ENCODE assay signal across 21 cellular contexts in genomic region chr7:105650382-105650729, GRCh38.
DNase-seq lines count a peak whose midpoint lies in the region; ATAC-seq and TF ChIP-seq lines count a peak whose summit lies in the region.
"Had no signal": no experiment of that assay in that cellular context is flagged by ENCODE, and none has a peak within 500 bp of the region (broad histone marks: within the 10 kb centered on the region; RNA-seq: fewer than 3 reads in every experiment).

No MANE protein-coding gene starts in this region.

- WGBS in SK-N-SH (ENCODE audit: low lambda C conversion rate), result 84% methylated on average over 2 of the region's 2 CpGs

- H3K9ac ChIP-seq in SK-N-SH (no peak overlapping the region), SK-N-MC (ENCODE audit: insufficient read length) (no peak overlapping the region)

- no peak for TF ChIP-seq EP300 in SK-N-SH (IDR thresholded peaks at IDR 0.05; ENCODE audit: borderline replicate concordance in 1 of 2, low read depth in 1 of 2, low read length in 1 of 2)

- H3K9me3 Mint-ChIP-seq in CD8-positive, alpha-beta T cell, result no peaks in the 10 kb centered on the region
- H3K9me3 Mint-ChIP-seq: CD14-positive monocyte had no signal

- H3K9me2 ChIP-seq in SK-N-SH, result no peaks in the 10 kb centered on the region

- POLR2A ChIA-PET in SK-N-SH (lab: Yijun Ruan, JAX), result no interaction called here
- POLR2A ChIA-PET in CD8-positive, alpha-beta T cell (lab: Charles Lee), result no interaction called here

- H3K79me2 ChIP-seq in SK-N-SH (ENCODE audit: insufficient read depth) (no peaks in the 10 kb centered on the region), osteoblast (ENCODE audit: insufficient read depth, low read length) (no peaks in the 10 kb centered on the region)

- H3K9me3 ChIP-seq in SK-N-SH, result no peaks in the 10 kb centered on the region
- no peaks in the 10 kb centered on the region for H3K9me3 ChIP-seq in CD8-positive, alpha-beta T cell (ENCODE audit: low read length)
- no peaks in the 10 kb centered on the region for H3K9me3 ChIP-seq in SK-N-MC (ENCODE audit: low read depth, low read length)
- H3K9me3 ChIP-seq in WERI-Rb-1 (ENCODE audit: severe bottlenecking), result no peaks in the 10 kb centered on the region
- H3K9me3 ChIP-seq in osteoblast (ENCODE audit: low read depth, low read length), result no peaks in the 10 kb centered on the region
- H3K9me3 ChIP-seq: SJSA1 had no signal

- no peak for DNase-seq in SK-N-SH
- DNase-seq in CD8-positive, alpha-beta T cell, result no peak
- DNase-seq in SK-N-MC (ENCODE audit: low read depth, low spot score), result no peak
- DNase-seq in mesenteric fat pad (ENCODE audit: low spot score), result peak; percentile 51
- DNase-seq in WERI-Rb-1, result no peak
- no peak for DNase-seq in osteoblast (ENCODE audit: insufficient read length, low spot score, missing footprints)
- DNase-seq in NCI-H345 treated with DMSO at 0.1 percent for 48 hours (lab: John Stamatoyannopoulos, UW; ENCODE audit: unreplicated experiment), result no peak
- DNase-seq: 8988T, COR-L47, DMS79 treated with DMSO at 0.1 percent for 48 hours, H7, NCI-H1092, NCI-H1436, NCI-H187 treated with DMSO at 0.1 percent for 48 hours, NCI-H2107, NCI-H2227 treated with DMSO at 0.1 percent for 48 hours, NCI-H510A treated with DMSO at 0.1 percent for 48 hours, NCI-H748 treated with DMSO at 0.1 percent for 48 hours had no signal

- H3K4me3 Mint-ChIP-seq in CD8-positive, alpha-beta T cell, result no peak overlapping the region
- H3K4me3 Mint-ChIP-seq: CD14-positive monocyte had no signal

- CTCF ChIA-PET in SK-N-SH (lab: Yijun Ruan, JAX), result interaction anchor here (1.0 to 7.6 kb wide), 5 partner anchors 12 to 408 kb away, joined by 4 to 77 read pairs (median 10); no protein-coding TSS in a partner anchor
- CTCF ChIA-PET in CD8-positive, alpha-beta T cell (lab: Charles Lee), result interaction anchor here (0.8 to 11.3 kb wide), 2 partner anchors 110 to 393 kb away, joined by 4 to 114 read pairs; no protein-coding TSS in a partner anchor

- no peak overlapping the region for H3K4me2 ChIP-seq in SK-N-SH
- H3K4me2 ChIP-seq in osteoblast (ENCODE audit: insufficient read depth, low read length), result no peak overlapping the region

- H2AFZ ChIP-seq in SK-N-SH (ENCODE audit: low read depth) (no peak overlapping the region), osteoblast (ENCODE audit: low read length) (no peak overlapping the region)

- peak; percentile 9 for ATAC-seq in SK-N-SH treated with all-trans-retinoic acid at 6 μM for 48 hours
- ATAC-seq in CD8-positive, alpha-beta T cell, result no peak

- H3K4me1 ChIP-seq in SK-N-SH (ENCODE audit: control insufficient read depth in 1 of 2, insufficient read depth in 2 of 2, low read depth in 1 of 2, low read length in 1 of 2) (peaks cover 22 to 27% of the 10 kb centered on the region in 2 experiments), osteoblast (ENCODE audit: insufficient read depth, low read length) (peaks cover 14% of the 10 kb centered on the region)
- no peaks in the 10 kb centered on the region for H3K4me1 ChIP-seq in CD8-positive, alpha-beta T cell (ENCODE audit: insufficient read depth, low read length)

- no peak for TF ChIP-seq RAD21 in SK-N-SH (IDR thresholded peaks at IDR 0.05; ENCODE audit: low read length)

- H3K27ac Mint-ChIP-seq in CD8-positive, alpha-beta T cell, result peak overlapping the region; percentile 16
- H3K27ac Mint-ChIP-seq: CD14-positive monocyte had no signal

- no peaks in the 10 kb centered on the region for H3K27me3 Mint-ChIP-seq in CD8-positive, alpha-beta T cell (ENCODE audit: low read depth)

- H4K20me1 ChIP-seq in SK-N-SH (ENCODE audit: insufficient read depth) (peaks cover 19% of the 10 kb centered on the region), osteoblast (ENCODE audit: insufficient read depth, low read length) (peaks cover 35% of the 10 kb centered on the region)

- H3K36me3 ChIP-seq in SK-N-SH (replicated peaks in 1 of 2; ENCODE audit: control insufficient read depth in 1 of 2, insufficient read depth in 2 of 2, low read length in 1 of 2) (no peaks in the 10 kb centered on the region), SK-N-MC (ENCODE audit: insufficient read depth, low read length) (no peaks in the 10 kb centered on the region), WERI-Rb-1 (no peaks in the 10 kb centered on the region), osteoblast (ENCODE audit: insufficient read depth, low read length) (no peaks in the 10 kb centered on the region)
- peaks cover 5% of the 10 kb centered on the region for H3K36me3 ChIP-seq in CD8-positive, alpha-beta T cell (ENCODE audit: insufficient read depth, low read length)
- H3K36me3 ChIP-seq: SJSA1 had no signal

- no peak overlapping the region for H3K27ac ChIP-seq in SK-N-SH (ENCODE audit: low read depth in 2 of 2, low read length in 1 of 2)
- no peak overlapping the region for H3K27ac ChIP-seq in CD8-positive, alpha-beta T cell (ENCODE audit: low read depth, low read length)
- H3K27ac ChIP-seq in SK-N-MC, result peak overlapping the region; percentile 33; the same call in 1 of the 2 replicates
- H3K27ac ChIP-seq in WERI-Rb-1, result no peak overlapping the region
- H3K27ac ChIP-seq in osteoblast (ENCODE audit: low read depth, low read length), result no peak overlapping the region
- H3K27ac ChIP-seq: SJSA1 had no signal

- no peak for TF ChIP-seq CTCF in SK-N-SH (IDR thresholded peaks at IDR 0.05)
- no peak for TF ChIP-seq CTCF in CD8-positive, alpha-beta T cell (IDR thresholded peaks at IDR 0.05)
- no peak for TF ChIP-seq CTCF in WERI-Rb-1 (IDR thresholded peaks at IDR 0.05; ENCODE audit: low read depth, low read length)
- TF ChIP-seq CTCF in osteoblast (IDR thresholded peaks at IDR 0.05; ENCODE audit: extremely low read depth, low read depth, low read length), result no peak

- no peaks in the 10 kb centered on the region for H3F3A ChIP-seq in SK-N-SH (replicated peaks; ENCODE audit: insufficient read depth)

- peaks cover 3% of the 10 kb centered on the region for H3K4me1 Mint-ChIP-seq in CD8-positive, alpha-beta T cell (ENCODE audit: low read depth)
- H3K4me1 Mint-ChIP-seq: CD14-positive monocyte had no signal

- intact Hi-C loops in CD8-positive, alpha-beta T cell (cut with DNase I, micrococcal nuclease), result loop anchor here in 1 of 2 experiments (5.0 kb wide), 2 partner anchors 102 to 502 kb away; no protein-coding TSS in a partner anchor

- H3K27me3 ChIP-seq in SK-N-SH (ENCODE audit: insufficient read depth), result no peaks in the 10 kb centered on the region
- no peaks in the 10 kb centered on the region for H3K27me3 ChIP-seq in CD8-positive, alpha-beta T cell (ENCODE audit: insufficient read depth, low read length)
- no peaks in the 10 kb centered on the region for H3K27me3 ChIP-seq in WERI-Rb-1 (ENCODE audit: insufficient read depth, low read depth, severe bottlenecking)
- H3K27me3 ChIP-seq in osteoblast (ENCODE audit: insufficient read depth, low read length), result no peaks in the 10 kb centered on the region
- H3K27me3 ChIP-seq: SJSA1 had no signal

- H3K4me3 ChIP-seq in SK-N-SH (ENCODE audit: low read depth in 2 of 2, low read length in 1 of 2) (no peak overlapping the region), SK-N-MC (no peak overlapping the region), WERI-Rb-1 (ENCODE audit: low read depth, low read length) (no peak overlapping the region), osteoblast (ENCODE audit: insufficient read depth, low read length) (no peak overlapping the region)
- no peak overlapping the region for H3K4me3 ChIP-seq in CD8-positive, alpha-beta T cell (ENCODE audit: low read depth, low read length)
- H3K4me3 ChIP-seq: SJSA1 had no signal

- peaks cover 69% of the 10 kb centered on the region for H3K36me3 Mint-ChIP-seq in CD8-positive, alpha-beta T cell

TF ChIP-seq in SK-N-SH treated with all-trans-retinoic acid at 6 μM for 48 hours, 23 proteins besides CTCF, POLR2A, EP300 and RAD21 (continues in another document):
- TF ChIP-seq ISL1 (CRISPR knock-in tag; IDR thresholded peaks at IDR 0.05) (no peak), ZNF8 (CRISPR knock-in tag; IDR thresholded peaks at IDR 0.05) (no peak)

TF ChIP-seq in SK-N-SH, 30 proteins besides CTCF, POLR2A, EP300 and RAD21:
- no peak for TF ChIP-seq YY1 (IDR thresholded peaks at IDR 0.05; ENCODE audit: low read depth)
- TF ChIP-seq EZH2phosphoT487 (IDR thresholded peaks at IDR 0.05; ENCODE audit: borderline replicate concordance, low read depth), result no peak
- TF ChIP-seq NRF1 (IDR thresholded peaks at IDR 0.05; ENCODE audit: low read depth, low read length), result no peak
- TF ChIP-seq GABPA (IDR thresholded peaks at IDR 0.05; ENCODE audit: low read depth), result no peak
- TF ChIP-seq ELF1 (IDR thresholded peaks at IDR 0.05), result no peak
- no peak for TF ChIP-seq USF2 (IDR thresholded peaks at IDR 0.05; ENCODE audit: borderline replicate concordance, low read depth, low read length)
- TF ChIP-seq REST (IDR thresholded peaks at IDR 0.05; ENCODE audit: low read depth, low read length), result no peak
